Comparison of ENCODE assay signal across 14 cellular contexts in genomic region chr2:158102446-158102845, GRCh38. TPM values are rescaled to one million over a fixed set of nuclear protein-coding genes. Genes with fewer than 3 reads are reported as not detected.
"Had no signal": no experiment of that assay in that cellular context is flagged by ENCODE, and none has a peak within 500 bp of the region (broad histone marks: within the 10 kb centered on the region; RNA-seq: fewer than 3 reads in every experiment).

No MANE protein-coding gene starts in this region.

- H3K4me1 ChIP-seq: tibial artery, uterus had no signal

- DNase-seq: activated CD4-positive, alpha-beta T cell treated with anti-CD3 and anti-CD28 coated beads, Interleukin-2, amount 10 ng/mL, durations not matched to agents 24 days and 14 days; activated naive CD4-positive, alpha-beta T cell treated with anti-CD3 and anti-CD28 coated beads for 36 hours; activated T-cell treated with anti-CD3 and anti-CD28 coated beads for 4 hours; dermis blood vessel endothelial cell; left ventricle myocardium superior; mesendoderm; small intestine; tibial artery; uterus had no signal

- H3K27ac ChIP-seq: tibial artery, uterus had no signal

- H3K27me3 ChIP-seq: tibial artery, uterus had no signal

- H3K9me3 ChIP-seq: tibial artery, uterus had no signal

- ATAC-seq: activated T-helper 17 cell treated with anti-CD3 and anti-CD28 coated beads, Interleukin-2, amount 50 U/mL, for 72 hours; left ventricle myocardium superior had no signal

- H3K36me3 ChIP-seq: tibial artery, uterus had no signal

- H3K4me3 ChIP-seq: tibial artery, uterus had no signal

RNA-seq across cellular contexts. Expression of gene UPP2, which starts 0.8 kb away (rescaled TPM):
- total RNA-seq: activated CD4-positive, alpha-beta T cell treated with anti-CD3 and anti-CD28 coated beads, Interleukin-2, amount 10 ng/mL, durations not matched to agents 24 days and 14 days; activated CD8-positive, alpha-beta memory T cell treated with anti-CD3 and anti-CD28 coated beads for 36 hours; activated naive CD4-positive, alpha-beta T cell treated with anti-CD3 and anti-CD28 coated beads for 36 hours; activated T-helper 17 cell treated with anti-CD3 and anti-CD28 coated beads, Interleukin-2, amount 50 U/mL, for 72 hours; dermis blood vessel endothelial cell; fibroblast of villous mesenchyme; left ventricle myocardium superior; osteocyte had no signal
- polyA plus RNA-seq: esophagus, small intestine had no signal
